In genomic region chr16:11671676-11672075, GRCh38 we compare ENCODE assay signal across 1 cellular context.
TF ChIP-seq lines count a peak whose summit lies in the region.

No MANE protein-coding gene starts in this region.

TF ChIP-seq in WTC11, 78 proteins besides CTCF, POLR2A, EP300 and RAD21 (continued from another document):
- TF ChIP-seq ZNF281 (CRISPR knock-in tag; IDR thresholded peaks at IDR 0.05) (no peak), CREB1 (CRISPR knock-in tag; IDR thresholded peaks at IDR 0.05) (no peak), ZNF396 (CRISPR knock-in tag; IDR thresholded peaks at IDR 0.05; ENCODE audit: borderline replicate concordance) (no peak), PRDM15 (CRISPR knock-in tag; IDR thresholded peaks at IDR 0.05) (no peak), ZBTB43 (CRISPR knock-in tag; IDR thresholded peaks at IDR 0.05) (no peak), JUN (CRISPR knock-in tag; IDR thresholded peaks at IDR 0.05) (no peak), KAT7 (CRISPR knock-in tag; IDR thresholded peaks at IDR 0.05; ENCODE audit: borderline replicate concordance) (no peak), ZNF425 (CRISPR knock-in tag; conservative IDR thresholded peaks at IDR 0.05) (no peak), SMAD4 (CRISPR knock-in tag; IDR thresholded peaks at IDR 0.05) (no peak), E2F5 (CRISPR knock-in tag; IDR thresholded peaks at IDR 0.05) (no peak)
